7 cellular contexts compared by ENCODE assay signal in genomic region chr16:81445143-81445922, GRCh38. TPM values are rescaled to one million over a fixed set of nuclear protein-coding genes. Genes with fewer than 3 reads are reported as not detected.
DNase-seq lines count a peak whose midpoint lies in the region; ATAC-seq and TF ChIP-seq lines count a peak whose summit lies in the region.

No MANE protein-coding gene starts in this region.

- H3K36me3 ChIP-seq in GM23248 (ENCODE audit: low read depth) (no peaks in the 10 kb centered on the region), OCI-LY7 (ENCODE audit: insufficient read depth, low read length) (peaks cover 10% of the 10 kb centered on the region; the same call in 1 of the 2 replicates)

- peak overlapping the region; percentile 61 for H3K27ac ChIP-seq in GM23248
- peak overlapping the region; percentile 61 for H3K27ac ChIP-seq in OCI-LY7 (ENCODE audit: low read depth, low read length, poor library complexity, severe bottlenecking)

- intact Hi-C loops in OCI-LY7 (cut with micrococcal nuclease; ENCODE audit: unreplicated experiment) = no loop called here
- intact Hi-C loops in left ventricle myocardium superior (cut with micrococcal nuclease) = no loop called here

- no peaks in the 10 kb centered on the region for H3K27me3 Mint-ChIP-seq in activated naive CD8-positive, alpha-beta T cell

- H3K27me3 ChIP-seq in GM23248 (replicated peaks; ENCODE audit: insufficient read depth) = no peaks in the 10 kb centered on the region

- peaks cover 11% of the 10 kb centered on the region for H3F3A ChIP-seq in GM23248 (ENCODE audit: insufficient read depth)

- H3K9me3 Mint-ChIP-seq in activated naive CD8-positive, alpha-beta T cell (ENCODE audit: low read depth) = no peaks in the 10 kb centered on the region

- peaks cover 12% of the 10 kb centered on the region; the same call in 1 of the 2 replicates for H4K20me1 ChIP-seq in GM23248 (ENCODE audit: insufficient read depth)
- H4K20me1 ChIP-seq in OCI-LY7 (ENCODE audit: insufficient read depth, low read length) = no peaks in the 10 kb centered on the region; the same call in none of the 2 replicates

- POLR2A ChIA-PET in GM10248 (lab: Yijun Ruan, JAX) (interaction anchor here (0.5 kb wide), 1 partner anchor 20 kb away, joined by 3 read pairs; no protein-coding TSS in a partner anchor), OCI-LY7 (lab: Charles Lee) (interaction anchor here (0.7 kb wide), 2 partner anchors 19 to 303 kb away, joined by 3 to 4 read pairs; no protein-coding TSS in a partner anchor)

- H3K27ac Mint-ChIP-seq in activated naive CD8-positive, alpha-beta T cell = peak overlapping the region; percentile 73

- ATAC-seq in left ventricle myocardium superior = peak; percentile 39

- peak overlapping the region; percentile 98 for H3K4me2 ChIP-seq in GM23248 (ENCODE audit: unreplicated experiment)
- H3K4me2 ChIP-seq in OCI-LY7 (ENCODE audit: low read length) = peak overlapping the region; percentile 86

- H3K9me3 ChIP-seq in GM23248 (ENCODE audit: low read depth) = no peaks in the 10 kb centered on the region
- no peaks in the 10 kb centered on the region for H3K9me3 ChIP-seq in OCI-LY7 (ENCODE audit: low read length)

- in situ Hi-C loops in GM23248 (cut with MboI) = no loop called here

- H3K79me2 ChIP-seq in GM23248 (ENCODE audit: insufficient read depth) (peaks cover 50% of the 10 kb centered on the region), OCI-LY7 (ENCODE audit: insufficient read depth, low read depth, low read length) (peaks cover 51% of the 10 kb centered on the region)

- no peaks in the 10 kb centered on the region for H3K36me3 Mint-ChIP-seq in activated naive CD8-positive, alpha-beta T cell

- DNase-seq in GM10248 (ENCODE audit: extremely low spot score) (peak; percentile 70), GM23248 (peak; percentile 75), OCI-LY7 (ENCODE audit: low spot score) (peak; percentile 67), left ventricle myocardium superior (peak; percentile 62), renal cortical epithelial cell (ENCODE audit: low read depth) (peak; percentile 16), NCI-H2029 treated with DMSO at 0.1 percent for 48 hours (lab: John Stamatoyannopoulos, UW) (no peak)

- CTCF ChIA-PET in GM10248 (lab: Yijun Ruan, JAX) (no interaction called here), OCI-LY7 (lab: Charles Lee; ENCODE audit: unreplicated experiment) (interaction anchor here (0.6 kb wide), 2 partner anchors 25 to 153 kb away, joined by 4 to 8 read pairs; no protein-coding TSS in a partner anchor)

- peak overlapping the region; percentile 82 for H3K4me3 Mint-ChIP-seq in activated naive CD8-positive, alpha-beta T cell

- H3K4me1 ChIP-seq in GM23248 (ENCODE audit: insufficient read depth) (0 out of 2 replicates have a peak, but pooled peaks cover 6% of the 10 kb centered on the region), OCI-LY7 (ENCODE audit: insufficient read depth, low read length, poor library complexity, severe bottlenecking) (peaks cover 36% of the 10 kb centered on the region)

- H3K4me3 ChIP-seq in GM23248 (peak overlapping the region; percentile 92), OCI-LY7 (ENCODE audit: low read depth, low read length, poor library complexity, severe bottlenecking) (peak overlapping the region; percentile 93)

- H3K9me2 ChIP-seq in GM23248 (ENCODE audit: insufficient read depth) (no peaks in the 10 kb centered on the region), OCI-LY7 (ENCODE audit: insufficient read depth, low read length) (no peaks in the 10 kb centered on the region)

- 0 to 1% methylated on average over 38 to 40 of the region's 62 CpGs for WGBS in GM23248 (ENCODE audit: low coverage in 1 of 2, low lambda C conversion rate in 2 of 2, missing lambda C conversion rate in 2 of 2), 2 experiments

- H3K4me1 Mint-ChIP-seq in activated naive CD8-positive, alpha-beta T cell (ENCODE audit: low read depth) = peaks cover 48% of the 10 kb centered on the region

- H2AFZ ChIP-seq in GM23248 (peak overlapping the region; percentile 42; the same call in 1 of the 2 replicates), OCI-LY7 (ENCODE audit: low read length) (no peak overlapping the region)

- TF ChIP-seq CTCF in GM10248 (IDR thresholded peaks at IDR 0.05; ENCODE audit: control extremely low read depth, extremely low read depth, low read depth, missing control alignments) (no peak), OCI-LY7 (conservative IDR thresholded peaks at IDR 0.05; ENCODE audit: low read length) (peak; percentile 68)

- no TSS peak for BruUV-seq in OCI-LY7 (replicated peaks; lab: Mats Ljungman, UMichigan)

- H3K9ac ChIP-seq in GM23248 = peak overlapping the region; percentile 88

RNA-seq across cellular contexts. Expression of gene CMIP, which starts 0.7 kb away (rescaled TPM):
- 7.8 and 9.5 TPM in 2 replicates for total RNA-seq in GM23248 (2014; rRNA removed; shearing (Covaris generic))
- polyA plus RNA-seq in GM23248 (2016; fragmentation: Nextera tagmentation; extraction: Ambion mirVana) = 1.3 and 1.5 TPM in 2 replicates
- 15.4 and 22.6 TPM in 2 replicates for total RNA-seq in OCI-LY7 (2014; rRNA removed; shearing (Covaris generic))
- 67.5 and 70.3 TPM in 2 replicates for total RNA-seq in OCI-LY7 (2022)
- total RNA-seq in left ventricle myocardium superior = 9.7 TPM
- total RNA-seq in renal cortical epithelial cell = 8.3 and 61.0 TPM in 2 replicates
